In the genomic region with DNA sequence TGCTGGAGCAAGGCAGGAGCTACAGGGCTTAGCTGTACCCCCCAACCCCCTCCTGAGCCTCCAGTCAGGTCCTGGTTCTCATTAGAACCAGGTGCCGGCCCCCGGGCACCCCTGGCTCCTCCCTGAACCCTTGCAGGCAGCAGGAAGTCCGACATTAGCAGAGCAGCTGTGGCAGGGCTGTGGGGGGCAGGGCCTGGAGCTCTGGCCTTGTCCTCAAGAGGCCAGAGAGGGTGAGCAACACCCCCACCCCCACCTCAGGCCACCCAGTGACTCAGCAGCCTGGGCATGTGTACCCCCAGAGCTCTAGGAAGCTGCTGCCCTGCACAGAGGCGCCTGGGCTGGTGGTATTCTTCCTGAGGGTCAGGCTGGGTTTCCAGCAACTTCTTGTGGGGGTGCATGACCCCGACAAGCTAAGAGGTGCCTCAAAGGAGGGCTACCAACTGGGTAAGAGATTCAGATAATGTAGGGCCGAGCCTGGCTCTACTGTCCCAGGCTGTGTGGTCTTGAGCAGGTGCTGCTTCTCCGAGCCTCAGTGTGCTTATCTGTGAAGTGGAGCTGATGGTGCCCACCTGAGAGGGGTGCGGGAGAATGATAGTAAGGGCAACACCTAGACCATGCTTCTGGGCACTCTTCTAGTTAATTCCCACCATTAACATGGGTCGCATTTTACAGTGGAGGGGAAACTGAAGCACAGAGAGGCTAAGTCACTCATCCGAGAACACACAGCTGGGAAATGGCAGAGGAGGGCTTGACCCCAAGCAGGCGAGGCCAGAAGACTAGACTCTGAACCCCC, we compare ENCODE assay signal across 9 cellular contexts. TPM values are rescaled to one million over a fixed set of nuclear protein-coding genes. Genes with fewer than 3 reads are reported as not detected.
A peak's percentile ranks its signal among the peaks of the same experiment; 100 is the strongest.
DNase-seq lines count a peak whose midpoint lies in the region; TF ChIP-seq lines count a peak whose summit lies in the region.
"Had no signal": no experiment of that assay in that cellular context is flagged by ENCODE, and none has a peak within 500 bp of the region (broad histone marks: within the 10 kb centered on the region; RNA-seq: fewer than 3 reads in every experiment).

No MANE protein-coding gene starts in this region.

- H2BK120ac ChIP-seq in mesenchymal stem cell (ENCODE audit: low read depth, low read length): peak overlapping the region; percentile 85

- peak overlapping the region; percentile 96 for H4K8ac ChIP-seq in mesenchymal stem cell (ENCODE audit: low read length)

- peaks cover 88% of the 10 kb centered on the region for H3K4me1 ChIP-seq in adipocyte (ENCODE audit: control insufficient read depth, insufficient read depth, low read length)
- H3K4me1 ChIP-seq in mesenchymal stem cell (ENCODE audit: control insufficient read depth, insufficient read depth, low read depth, low read length): peaks cover 69% of the 10 kb centered on the region
- no peaks in the 10 kb centered on the region for H3K4me1 ChIP-seq in colonic mucosa

- WGBS in mesenchymal stem cell: 53% methylated on average over 11 of the region's 11 CpGs

- H3K9ac ChIP-seq in adipocyte (ENCODE audit: low read length) (peak overlapping the region; percentile 94), mesenchymal stem cell (ENCODE audit: low read length) (peak overlapping the region; percentile 29), colonic mucosa (ENCODE audit: low read depth in 2 of 2, low read length in 2 of 2) (no peak overlapping the region)

- intact Hi-C loops in colonic mucosa (cut with DNase I): no loop called here

- POLR2A ChIA-PET in HEK293T (lab: Yijun Ruan, JAX): no interaction called here

- peak overlapping the region; percentile 93 for H2AK5ac ChIP-seq in mesenchymal stem cell (ENCODE audit: low read length, severe bottlenecking)

- H2BK15ac ChIP-seq in mesenchymal stem cell (ENCODE audit: low read depth, poor library complexity, severe bottlenecking): peak overlapping the region; percentile 88

- peak overlapping the region; percentile 96 for H4K91ac ChIP-seq in mesenchymal stem cell (ENCODE audit: low read length)

- peaks cover 58% of the 10 kb centered on the region for H3K36me3 ChIP-seq in adipocyte (ENCODE audit: control insufficient read depth, insufficient read depth, low read length, severe bottlenecking)
- peaks cover 70 to 77% of the 10 kb centered on the region in 2 experiments for H3K36me3 ChIP-seq in mesenchymal stem cell (ENCODE audit: control insufficient read depth in 1 of 2, insufficient read depth in 2 of 2, low read depth in 1 of 2, low read length in 2 of 2)
- no peaks in the 10 kb centered on the region for H3K36me3 ChIP-seq in colonic mucosa

- DNase-seq in AG08395 (ENCODE audit: low spot score) (peak; percentile 88), HS-27A (ENCODE audit: low read depth) (peak; percentile 54), adipocyte (ENCODE audit: low read depth) (peak; percentile 63), mesenchymal stem cell (peak; percentile 87), colonic mucosa (no peak), activated gamma-delta T cell treated with Interleukin-2 at 50 U/mL for 16 hours (no peak), NCI-H526 treated with DMSO at 0.1 percent for 48 hours (lab: John Stamatoyannopoulos, UW) (no peak), HEK293T (ENCODE audit: extremely low spot score) (no peak)
- DNase-seq: DMS79 treated with DMSO at 0.1 percent for 48 hours had no signal

- H3K4me3 ChIP-seq in adipocyte (ENCODE audit: low read length): no peak overlapping the region
- no peak overlapping the region for H3K4me3 ChIP-seq in mesenchymal stem cell (ENCODE audit: insufficient read depth in 1 of 2, low read depth in 1 of 2, low read length in 2 of 2)
- no peak overlapping the region for H3K4me3 ChIP-seq in colonic mucosa

- no peak overlapping the region for H2BK5ac ChIP-seq in mesenchymal stem cell (ENCODE audit: low read depth, low read length, poor library complexity, severe bottlenecking)

- TF ChIP-seq CTCF in colonic mucosa (IDR thresholded peaks at IDR 0.05): no peak

- CTCF ChIA-PET in HEK293T (lab: Yijun Ruan, JAX): no interaction called here

- H3K23ac ChIP-seq in mesenchymal stem cell (ENCODE audit: low read length in 2 of 2): peak overlapping the region in 1 of 2 experiments; percentile 38

- H3K9me3 ChIP-seq in adipocyte (ENCODE audit: control insufficient read depth, low read length) (no peaks in the 10 kb centered on the region), mesenchymal stem cell (ENCODE audit: control insufficient read depth, low read length) (no peaks in the 10 kb centered on the region), colonic mucosa (no peaks in the 10 kb centered on the region)

- H2AFZ ChIP-seq in mesenchymal stem cell (ENCODE audit: low read depth, low read length): no peak overlapping the region

- H3K4me2 ChIP-seq in mesenchymal stem cell (ENCODE audit: low read length, poor library complexity, severe bottlenecking): peak overlapping the region; percentile 25

- peak overlapping the region; percentile 90 to 93 for H3K4ac ChIP-seq in mesenchymal stem cell (ENCODE audit: low read depth in 1 of 2, low read length in 2 of 2)

- H3K27ac ChIP-seq in mesenchymal stem cell (ENCODE audit: low read length, poor library complexity, severe bottlenecking) (peak overlapping the region; percentile 65), colonic mucosa (no peak overlapping the region)

- H3K79me1 ChIP-seq in mesenchymal stem cell (replicated peaks; ENCODE audit: low read length, poor library complexity, severe bottlenecking): peaks cover 4% of the 10 kb centered on the region

- H3K14ac ChIP-seq in mesenchymal stem cell (ENCODE audit: low read length in 2 of 2): peak overlapping the region in 1 of 2 experiments; percentile 87

- peak overlapping the region; percentile 93 to 94 for H2BK12ac ChIP-seq in mesenchymal stem cell (ENCODE audit: low read length in 2 of 2)

- H3K27me3 ChIP-seq in adipocyte (replicated peaks; ENCODE audit: control insufficient read depth, insufficient read depth, low read length) (no peaks in the 10 kb centered on the region), mesenchymal stem cell (ENCODE audit: control insufficient read depth in 1 of 2, insufficient read depth in 1 of 2, low read length in 2 of 2) (no peaks in the 10 kb centered on the region), colonic mucosa (no peaks in the 10 kb centered on the region)

- peak overlapping the region; percentile 94 to 95 for H3K18ac ChIP-seq in mesenchymal stem cell (ENCODE audit: low read depth in 1 of 2, low read length in 2 of 2)

TF ChIP-seq in HEK293T, 16 proteins besides CTCF, POLR2A, EP300 and RAD21:
- no peak for TF ChIP-seq SUZ12 (IDR thresholded peaks at IDR 0.05)
- TF ChIP-seq BHLHE40 (IDR thresholded peaks at IDR 0.05; ENCODE audit: borderline replicate concordance): no peak
TF ChIP-seq in HEK293T: peak in this region for 0.

RNA-seq across cellular contexts. Expression of gene H1-8, which starts 16.0 kb away (rescaled TPM):
- not detected for polyA plus RNA-seq in mesenchymal stem cell (2013, experiment 1 of 2)
- polyA plus RNA-seq in mesenchymal stem cell (2013, experiment 2 of 2): not detected
- total RNA-seq in colonic mucosa: not detected

RNA-seq across cellular contexts. Expression of gene RHO, which starts 30.5 kb away (rescaled TPM):
- not detected for polyA plus RNA-seq in mesenchymal stem cell (2013, experiment 1 of 2)
- not detected for polyA plus RNA-seq in mesenchymal stem cell (2013, experiment 2 of 2)
- total RNA-seq in colonic mucosa: not detected

RNA-seq across cellular contexts. Expression of gene PLXND1, which starts 47.5 kb away (rescaled TPM):
- polyA plus RNA-seq in mesenchymal stem cell (2013, experiment 1 of 2): 288 TPM
- polyA plus RNA-seq in mesenchymal stem cell (2013, experiment 2 of 2): 288 TPM
- total RNA-seq in colonic mucosa: 10 to 100 TPM; 25.6 to 26.7 TPM

Comparison
In these comparisons a context has a peak if more than half of its experiments do, and no peak if none do; other contexts are left out.
1. DNase-seq: peak in AG08395 (single experiment), HS-27A (single experiment), adipocyte (single experiment) and mesenchymal stem cell (single experiment); none in colonic mucosa (single experiment), activated gamma-delta T cell treated with Interleukin-2 at 50 U/mL for 16 hours (single experiment), NCI-H526 treated with DMSO at 0.1 percent for 48 hours (single experiment) and HEK293T (single experiment).
2. H3K9ac ChIP-seq: peak in adipocyte (single experiment) and mesenchymal stem cell (single experiment); none in colonic mucosa (0 of 2).